Comparison of ENCODE assay signal across 8 cellular contexts in the genomic region with DNA sequence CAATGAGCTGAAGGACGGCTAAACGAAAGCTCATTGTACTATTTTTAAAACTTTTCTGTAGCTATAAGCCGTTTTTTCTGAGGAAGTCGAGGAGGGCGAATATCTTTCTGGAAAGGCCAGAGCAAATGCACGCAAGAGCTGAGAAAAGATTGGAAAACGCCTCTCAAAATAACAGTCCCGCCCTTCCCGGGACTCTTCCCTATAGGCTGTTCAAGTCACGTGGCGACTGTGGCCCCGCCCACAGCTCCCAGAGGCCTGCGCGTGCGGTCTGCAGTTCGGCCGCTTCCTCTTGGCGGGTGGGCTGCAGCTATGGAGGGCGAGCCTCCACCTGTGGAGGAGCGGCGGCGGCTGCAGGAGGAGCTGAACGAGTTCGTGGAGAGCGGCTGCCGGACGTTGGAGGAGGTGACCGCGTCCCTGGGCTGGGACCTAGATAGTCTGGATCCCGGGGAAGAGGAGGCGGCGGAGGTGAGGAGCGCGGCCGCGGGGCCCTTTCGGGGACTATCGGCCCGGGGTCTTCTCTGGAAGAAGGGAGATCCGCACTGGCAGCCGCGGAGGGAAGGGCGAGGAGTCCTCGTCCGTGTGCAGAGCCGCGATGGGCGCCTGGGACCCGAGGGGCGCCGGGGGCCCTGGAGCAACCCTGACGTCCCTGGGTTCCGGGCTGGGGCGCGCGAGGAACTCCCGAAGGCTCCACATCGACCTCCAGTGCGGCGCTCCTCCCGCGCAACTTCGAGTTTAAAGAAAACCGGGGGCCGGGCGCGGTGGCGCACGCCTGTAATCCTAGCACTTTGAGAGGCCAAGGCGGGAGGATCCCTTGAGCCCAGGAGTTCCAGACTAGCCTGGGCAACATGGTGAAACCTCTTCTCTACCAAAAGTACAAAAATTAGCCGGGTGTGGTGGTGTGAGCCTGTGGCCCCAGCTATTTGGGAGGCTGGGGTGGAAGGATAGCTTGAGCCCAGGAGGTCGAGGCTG. TPM values are rescaled to one million over a fixed set of nuclear protein-coding genes. Genes with fewer than 3 reads are reported as not detected.
DNase-seq lines count a peak whose midpoint lies in the region; ATAC-seq and TF ChIP-seq lines count a peak whose summit lies in the region.

A gene with protein sequence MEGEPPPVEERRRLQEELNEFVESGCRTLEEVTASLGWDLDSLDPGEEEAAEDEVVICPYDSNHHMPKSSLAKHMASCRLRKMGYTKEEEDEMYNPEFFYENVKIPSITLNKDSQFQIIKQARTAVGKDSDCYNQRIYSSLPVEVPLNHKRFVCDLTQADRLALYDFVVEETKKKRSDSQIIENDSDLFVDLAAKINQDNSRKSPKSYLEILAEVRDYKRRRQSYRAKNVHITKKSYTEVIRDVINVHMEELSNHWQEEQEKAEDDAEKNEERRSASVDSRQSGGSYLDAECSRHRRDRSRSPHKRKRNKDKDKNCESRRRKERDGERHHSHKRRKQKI (plus strand): TSS at position 250 of the 969 bp plus-strand sequence. CDS start 60 bp downstream, at position 310.

- peaks cover 2% of the 10 kb centered on the region for H3K36me3 Mint-ChIP-seq in IgD-negative memory B cell

- H3K27me3 ChIP-seq in mucosa of rectum (ENCODE audit: control insufficient read depth in 2 of 2, insufficient read depth in 2 of 2, low read length in 2 of 2) = no peaks in the 10 kb centered on the region

- peaks cover 29 to 42% (median 30%) of the 10 kb centered on the region in 3 donors for H3K4me1 Mint-ChIP-seq in IgD-negative memory B cell

- no peaks in the 10 kb centered on the region for H3K9me3 ChIP-seq in mucosa of rectum (ENCODE audit: control insufficient read depth in 2 of 2, low read length in 2 of 2)

- DNase-seq in DMS 273 treated with DMSO at 0.1 percent for 48 hours (lab: John Stamatoyannopoulos, UW) = peak; percentile 82
- DNase-seq in OCI-M2 (lab: John Stamatoyannopoulos, UW; ENCODE audit: unreplicated experiment) = peak; percentile 81
- peak; percentile 88 for DNase-seq in activated T-cell treated with anti-CD3 and anti-CD28 coated beads for 4 hours
- DNase-seq in erythroblast (lab: John Stamatoyannopoulos, UW) = peak; percentile 92 to 94
- peak; percentile 95 for DNase-seq in stimulated activated CD8-positive, alpha-beta memory T cell treated with anti-CD3 and anti-CD28 coated beads, Interleukin-4, amount 100 ng/mL, for 48 hours

- H3K9me3 Mint-ChIP-seq in IgD-negative memory B cell = no peaks in the 10 kb centered on the region

- H3K4me1 ChIP-seq in mucosa of rectum (ENCODE audit: control insufficient read depth in 2 of 2, insufficient read depth in 2 of 2, low read length in 2 of 2) = peaks cover 21 to 31% of the 10 kb centered on the region in 2 donors

- H3K27me3 Mint-ChIP-seq in IgD-negative memory B cell = peaks cover 2% of the 10 kb centered on the region

- TF ChIP-seq POLR2A in erythroblast (IDR thresholded peaks at IDR 0.05; ENCODE audit: low read length) = peak; percentile 75

- ATAC-seq in GM21529 (IDR thresholded peaks at IDR 0.05; ENCODE audit: unreplicated experiment) = peak; percentile 100

- H3K27ac ChIP-seq in mucosa of rectum (ENCODE audit: low read depth in 2 of 2, low read length in 2 of 2) = peak within 1 kb of the TSS; percentile 59 to 70

- H3K9ac ChIP-seq in mucosa of rectum (ENCODE audit: low read depth in 1 of 2, low read length in 2 of 2) = peak within 1 kb of the TSS; percentile 69 to 83

- H3K4me3 Mint-ChIP-seq in IgD-negative memory B cell = peak within 1 kb of the TSS; percentile 97 to 100 (median 100)

- peaks cover 0 to 11% of the 10 kb centered on the region in 2 donors for H3K36me3 ChIP-seq in mucosa of rectum (ENCODE audit: control insufficient read depth in 2 of 2, insufficient read depth in 2 of 2, low read length in 2 of 2)

- peak within 1 kb of the TSS; percentile 69 to 96 (median 92) for H3K27ac Mint-ChIP-seq in IgD-negative memory B cell

- peak within 1 kb of the TSS; percentile 87 for H3K4me3 ChIP-seq in mucosa of rectum (ENCODE audit: low read length in 2 of 2)

RNA-seq across cellular contexts. Expression of the gene that starts here (rescaled TPM):
- polyA plus RNA-seq in IgD-negative memory B cell = 6.9 TPM

Comparison
In these comparisons a context has a peak if more than half of its experiments do, and no peak if none do; other contexts are left out.
1. Peak in every context shown above with its lines: DNase-seq, ATAC-seq, H3K4me3 ChIP-seq and H3K27ac ChIP-seq.